Comparison of ENCODE assay signal across 38 cellular contexts in genomic region chr5:148214665-148215064, GRCh38. TPM values are rescaled to one million over a fixed set of nuclear protein-coding genes. Genes with fewer than 3 reads are reported as not detected.
"Had no signal": no experiment of that assay in that cellular context is flagged by ENCODE, and none has a peak within 500 bp of the region (broad histone marks: within the 10 kb centered on the region; RNA-seq: fewer than 3 reads in every experiment).

No MANE protein-coding gene starts in this region.

- ATAC-seq: activated CD4-positive, alpha-beta T cell treated with anti-CD3 and anti-CD28 coated beads for 36 hours; activated CD8-positive, alpha-beta memory T cell treated with anti-CD3 and anti-CD28 coated beads, Interleukin-2, amount 10 ng/mL, durations not matched to agents 7 days and 5 days; activated CD8-positive, alpha-beta T cell treated with anti-CD3 and anti-CD28 coated beads, Interleukin-2, amount 10 ng/mL, durations not matched to agents 7 days and 5 days; activated naive CD8-positive, alpha-beta T cell treated with anti-CD3 and anti-CD28 coated beads, Interleukin-2, amount 50 U/mL, for 24 hours; heart left ventricle; T-helper 17 cell had no signal

- DNase-seq: activated CD4-positive, alpha-beta memory T cell treated with anti-CD3 and anti-CD28 coated beads for 36 hours; activated CD4-positive, alpha-beta T cell treated with anti-CD3 and anti-CD28 coated beads for 36 hours; activated CD4-positive, alpha-beta T cell treated with anti-CD3 and anti-CD28 coated beads, Interleukin-2, amount 10 ng/mL, durations not matched to agents 24 days and 14 days; activated CD4-positive, CD25-positive, alpha-beta regulatory T cell; activated CD4-positive, CD25-positive, alpha-beta regulatory T cell treated with anti-CD3 and anti-CD28 coated beads, Interleukin-2, amount 50 U/mL, for 72 hours; activated CD8-positive, alpha-beta memory T cell treated with anti-CD3 and anti-CD28 coated beads, Interleukin-2, amount 10 ng/mL, durations not matched to agents 7 days and 5 days; activated CD8-positive, alpha-beta memory T cell treated with anti-CD3 and anti-CD28 coated beads, Interleukin-2, amount 50 U/mL, for 4 hours; activated CD8-positive, alpha-beta T cell treated with anti-CD3 and anti-CD28 coated beads, Interleukin-2, amount 10 ng/mL, durations not matched to agents 7 days and 5 days; activated effector memory CD4-positive, alpha-beta T cell treated with anti-CD3 and anti-CD28 coated beads, Interleukin-2, amount 50 U/mL, for 16 hours; activated naive CD4-positive, alpha-beta T cell treated with anti-CD3 and anti-CD28 coated beads for 36 hours; activated naive CD8-positive, alpha-beta T cell treated with anti-CD3 and anti-CD28 coated beads for 36 hours; activated naive CD8-positive, alpha-beta T cell treated with anti-CD3 and anti-CD28 coated beads, Interleukin-2, amount 50 U/mL, for 24 hours; activated T-cell treated with anti-CD3 and anti-CD28 coated beads, Interleukin-2, amount 50 U/mL, for 1 hour; activated T-cell treated with anti-CD3 and anti-CD28 coated beads, Interleukin-2, amount 50 U/mL, for 48 hours; amygdala; aorta; central memory CD4-positive, alpha-beta T cell; cerebellar nuclear complex; colonic mucosa; dorsolateral prefrontal cortex; effector memory CD4-positive, alpha-beta T cell; endodermal cell; erythroblast; foreskin keratinocyte; heart left ventricle; T-helper 1 cell; T-helper 17 cell; T1000 had no signal

- H3K36me3 ChIP-seq: adrenal gland, breast epithelium, cardiac muscle cell, colonic mucosa, esophagus muscularis mucosa, heart left ventricle had no signal

- H3K4me3 Mint-ChIP-seq: activated CD4-positive, alpha-beta memory T cell treated with anti-CD3 and anti-CD28 coated beads for 36 hours; activated CD4-positive, alpha-beta T cell treated with anti-CD3 and anti-CD28 coated beads for 36 hours; activated CD4-positive, alpha-beta T cell treated with anti-CD3 and anti-CD28 coated beads, Interleukin-2, amount 10 ng/mL, durations not matched to agents 24 days and 14 days; activated CD8-positive, alpha-beta memory T cell treated with anti-CD3 and anti-CD28 coated beads, Interleukin-2, amount 10 ng/mL, durations not matched to agents 7 days and 5 days; activated CD8-positive, alpha-beta T cell treated with anti-CD3 and anti-CD28 coated beads, Interleukin-2, amount 10 ng/mL, durations not matched to agents 7 days and 5 days; activated naive CD4-positive, alpha-beta T cell treated with anti-CD3 and anti-CD28 coated beads for 36 hours; activated naive CD4-positive, alpha-beta T cell treated with anti-CD3 and anti-CD28 coated beads, Interleukin-2, amount 50 U/mL, for 24 hours; activated naive CD8-positive, alpha-beta T cell treated with anti-CD3 and anti-CD28 coated beads for 36 hours; activated naive CD8-positive, alpha-beta T cell treated with anti-CD3 and anti-CD28 coated beads, Interleukin-2, amount 50 U/mL, for 24 hours; activated T-helper 1 cell treated with anti-CD3 and anti-CD28 coated beads, Interleukin-12 subunit alpha, Interleukin-12 subunit beta, Interleukin-2, Interleukin-4 antibody, amounts not matched to agents 30 ng/mL and 10 ng/mL and 1 ng/mL, durations not matched to agents 14 hours and 24 hours and 36 hours; brain; endodermal cell; T-helper 17 cell; T-helper 2 cell treated with Interferon-gamma antibody and Interleukin-4, amounts not matched to agents 5 μg/mL and 100 μg/mL, for 36 hours had no signal

- H3K27ac ChIP-seq: adrenal gland, breast epithelium, cardiac muscle cell, colonic mucosa, dorsolateral prefrontal cortex, esophagus muscularis mucosa, foreskin keratinocyte, heart left ventricle had no signal

- H3K27me3 Mint-ChIP-seq: activated CD4-positive, alpha-beta memory T cell treated with anti-CD3 and anti-CD28 coated beads for 36 hours; activated CD4-positive, alpha-beta T cell treated with anti-CD3 and anti-CD28 coated beads, Interleukin-2, amount 10 ng/mL, durations not matched to agents 24 days and 14 days; brain had no signal

- H3K4me1 Mint-ChIP-seq: activated CD4-positive, alpha-beta T cell treated with anti-CD3 and anti-CD28 coated beads for 36 hours; activated CD4-positive, alpha-beta T cell treated with anti-CD3 and anti-CD28 coated beads, Interleukin-2, amount 10 ng/mL, durations not matched to agents 24 days and 14 days; activated CD8-positive, alpha-beta memory T cell treated with anti-CD3 and anti-CD28 coated beads, Interleukin-2, amount 10 ng/mL, durations not matched to agents 7 days and 5 days; activated naive CD4-positive, alpha-beta T cell treated with anti-CD3 and anti-CD28 coated beads, Interleukin-2, amount 50 U/mL, for 24 hours; activated naive CD8-positive, alpha-beta T cell treated with anti-CD3 and anti-CD28 coated beads for 36 hours; activated naive CD8-positive, alpha-beta T cell treated with anti-CD3 and anti-CD28 coated beads, Interleukin-2, amount 50 U/mL, for 24 hours; brain; T-helper 17 cell had no signal

- H3K9me3 Mint-ChIP-seq: activated CD4-positive, alpha-beta T cell treated with anti-CD3 and anti-CD28 coated beads, Interleukin-2, amount 10 ng/mL, durations not matched to agents 24 days and 14 days; activated naive CD4-positive, alpha-beta T cell treated with anti-CD3 and anti-CD28 coated beads, Interleukin-2, amount 50 U/mL, for 24 hours; activated naive CD8-positive, alpha-beta T cell treated with anti-CD3 and anti-CD28 coated beads for 36 hours; activated T-helper 1 cell treated with anti-CD3 and anti-CD28 coated beads, Interleukin-12 subunit alpha, Interleukin-12 subunit beta, Interleukin-2, Interleukin-4 antibody, amounts not matched to agents 30 ng/mL and 10 ng/mL and 1 ng/mL, durations not matched to agents 14 hours and 24 hours and 36 hours; activated T-helper 2 cell treated with anti-CD3 and anti-CD28 coated beads, Interferon-gamma antibody, Interleukin-2, Interleukin-4, amounts not matched to agents 10 μg/mL and 5 μg/mL and 100 μg/mL, durations not matched to agents 14 hours and 24 hours and 36 hours; endodermal cell; T-helper 2 cell treated with Interferon-gamma antibody and Interleukin-4, amounts not matched to agents 5 μg/mL and 100 μg/mL, for 36 hours had no signal

- H3K9me3 ChIP-seq: adrenal gland, breast epithelium, colonic mucosa, esophagus muscularis mucosa, heart left ventricle had no signal

- H3K36me3 Mint-ChIP-seq: activated CD4-positive, alpha-beta memory T cell treated with anti-CD3 and anti-CD28 coated beads for 36 hours; activated CD8-positive, alpha-beta memory T cell treated with anti-CD3 and anti-CD28 coated beads, Interleukin-2, amount 10 ng/mL, durations not matched to agents 7 days and 5 days; activated naive CD4-positive, alpha-beta T cell treated with anti-CD3 and anti-CD28 coated beads, Interleukin-2, amount 50 U/mL, for 24 hours; activated naive CD8-positive, alpha-beta T cell treated with anti-CD3 and anti-CD28 coated beads for 36 hours; brain had no signal

- H3K27ac Mint-ChIP-seq: activated CD4-positive, alpha-beta memory T cell treated with anti-CD3 and anti-CD28 coated beads for 36 hours; activated CD4-positive, alpha-beta T cell treated with anti-CD3 and anti-CD28 coated beads for 36 hours; activated CD4-positive, alpha-beta T cell treated with anti-CD3 and anti-CD28 coated beads, Interleukin-2, amount 10 ng/mL, durations not matched to agents 24 days and 14 days; activated CD8-positive, alpha-beta memory T cell treated with anti-CD3 and anti-CD28 coated beads, Interleukin-2, amount 10 ng/mL, durations not matched to agents 7 days and 5 days; activated CD8-positive, alpha-beta T cell treated with anti-CD3 and anti-CD28 coated beads, Interleukin-2, amount 10 ng/mL, durations not matched to agents 7 days and 5 days; activated naive CD4-positive, alpha-beta T cell treated with anti-CD3 and anti-CD28 coated beads for 36 hours; activated naive CD4-positive, alpha-beta T cell treated with anti-CD3 and anti-CD28 coated beads, Interleukin-2, amount 50 U/mL, for 24 hours; activated naive CD8-positive, alpha-beta T cell treated with anti-CD3 and anti-CD28 coated beads for 36 hours; activated naive CD8-positive, alpha-beta T cell treated with anti-CD3 and anti-CD28 coated beads, Interleukin-2, amount 50 U/mL, for 24 hours; activated T-helper 1 cell treated with anti-CD3 and anti-CD28 coated beads, Interleukin-12 subunit alpha, Interleukin-12 subunit beta, Interleukin-2, Interleukin-4 antibody, amounts not matched to agents 30 ng/mL and 10 ng/mL and 1 ng/mL, durations not matched to agents 14 hours and 24 hours and 36 hours; activated T-helper 2 cell treated with anti-CD3 and anti-CD28 coated beads, Interferon-gamma antibody, Interleukin-2, Interleukin-4, amounts not matched to agents 10 μg/mL and 5 μg/mL and 100 μg/mL, durations not matched to agents 14 hours and 24 hours and 36 hours; brain; endodermal cell; T-helper 17 cell; T-helper 2 cell treated with Interferon-gamma antibody and Interleukin-4, amounts not matched to agents 5 μg/mL and 100 μg/mL, for 36 hours had no signal

- H3K4me1 ChIP-seq: adrenal gland, breast epithelium, colonic mucosa, esophagus muscularis mucosa, foreskin keratinocyte had no signal

- H3K27me3 ChIP-seq: adrenal gland, breast epithelium, cardiac muscle cell, colonic mucosa, dorsolateral prefrontal cortex, esophagus muscularis mucosa, foreskin keratinocyte, heart left ventricle had no signal

- H3K4me3 ChIP-seq: adrenal gland, breast epithelium, cardiac muscle cell, colonic mucosa, dorsolateral prefrontal cortex, esophagus muscularis mucosa, heart left ventricle had no signal

RNA-seq across cellular contexts. Expression of gene SPINK6, which starts 11.8 kb away (rescaled TPM):
- total RNA-seq: activated CD4-positive, alpha-beta memory T cell treated with anti-CD3 and anti-CD28 coated beads for 36 hours; activated CD4-positive, alpha-beta T cell treated with anti-CD3 and anti-CD28 coated beads for 36 hours; activated CD4-positive, alpha-beta T cell treated with anti-CD3 and anti-CD28 coated beads, Interleukin-2, amount 10 ng/mL, durations not matched to agents 24 days and 14 days; activated CD8-positive, alpha-beta memory T cell treated with anti-CD3 and anti-CD28 coated beads for 36 hours; activated CD8-positive, alpha-beta memory T cell treated with anti-CD3 and anti-CD28 coated beads, Interleukin-2, amount 10 ng/mL, durations not matched to agents 7 days and 5 days; activated CD8-positive, alpha-beta T cell treated with anti-CD3 and anti-CD28 coated beads, Interleukin-2, amount 10 ng/mL, durations not matched to agents 7 days and 5 days; activated naive CD4-positive, alpha-beta T cell treated with anti-CD3 and anti-CD28 coated beads for 36 hours; activated naive CD8-positive, alpha-beta T cell treated with anti-CD3 and anti-CD28 coated beads for 36 hours; activated T-helper 1 cell treated with anti-CD3 and anti-CD28 coated beads, Interleukin-12 subunit alpha, Interleukin-12 subunit beta, Interleukin-2, Interleukin-4 antibody, amounts not matched to agents 30 ng/mL and 10 ng/mL and 1 ng/mL, durations not matched to agents 14 hours and 24 hours and 36 hours; activated T-helper 2 cell treated with anti-CD3 and anti-CD28 coated beads, Interferon-gamma antibody, Interleukin-2, Interleukin-4, amounts not matched to agents 10 μg/mL and 5 μg/mL and 100 μg/mL, durations not matched to agents 14 hours and 24 hours and 36 hours; aorta; breast epithelium; cardiac muscle cell; dorsolateral prefrontal cortex; endodermal cell; esophagus muscularis mucosa; heart left ventricle; T-helper 17 cell had no signal

RNA-seq across cellular contexts. Expression of gene MARCOL, which starts 23.7 kb away (rescaled TPM):
- total RNA-seq: activated CD4-positive, alpha-beta memory T cell treated with anti-CD3 and anti-CD28 coated beads for 36 hours; activated CD4-positive, alpha-beta T cell treated with anti-CD3 and anti-CD28 coated beads for 36 hours; activated CD4-positive, alpha-beta T cell treated with anti-CD3 and anti-CD28 coated beads, Interleukin-2, amount 10 ng/mL, durations not matched to agents 24 days and 14 days; activated CD8-positive, alpha-beta memory T cell treated with anti-CD3 and anti-CD28 coated beads for 36 hours; activated CD8-positive, alpha-beta memory T cell treated with anti-CD3 and anti-CD28 coated beads, Interleukin-2, amount 10 ng/mL, durations not matched to agents 7 days and 5 days; activated CD8-positive, alpha-beta T cell treated with anti-CD3 and anti-CD28 coated beads, Interleukin-2, amount 10 ng/mL, durations not matched to agents 7 days and 5 days; activated naive CD4-positive, alpha-beta T cell treated with anti-CD3 and anti-CD28 coated beads for 36 hours; activated naive CD8-positive, alpha-beta T cell treated with anti-CD3 and anti-CD28 coated beads for 36 hours; activated T-helper 1 cell treated with anti-CD3 and anti-CD28 coated beads, Interleukin-12 subunit alpha, Interleukin-12 subunit beta, Interleukin-2, Interleukin-4 antibody, amounts not matched to agents 30 ng/mL and 10 ng/mL and 1 ng/mL, durations not matched to agents 14 hours and 24 hours and 36 hours; activated T-helper 2 cell treated with anti-CD3 and anti-CD28 coated beads, Interferon-gamma antibody, Interleukin-2, Interleukin-4, amounts not matched to agents 10 μg/mL and 5 μg/mL and 100 μg/mL, durations not matched to agents 14 hours and 24 hours and 36 hours; adrenal gland; aorta; breast epithelium; cardiac muscle cell; dorsolateral prefrontal cortex; endodermal cell; esophagus muscularis mucosa; foreskin keratinocyte; heart left ventricle; T-helper 17 cell had no signal

RNA-seq across cellular contexts. Expression of gene SPINK14, which starts 46.3 kb away (rescaled TPM):
- total RNA-seq: activated CD4-positive, alpha-beta memory T cell treated with anti-CD3 and anti-CD28 coated beads for 36 hours; activated CD4-positive, alpha-beta T cell treated with anti-CD3 and anti-CD28 coated beads for 36 hours; activated CD4-positive, alpha-beta T cell treated with anti-CD3 and anti-CD28 coated beads, Interleukin-2, amount 10 ng/mL, durations not matched to agents 24 days and 14 days; activated CD8-positive, alpha-beta memory T cell treated with anti-CD3 and anti-CD28 coated beads for 36 hours; activated CD8-positive, alpha-beta memory T cell treated with anti-CD3 and anti-CD28 coated beads, Interleukin-2, amount 10 ng/mL, durations not matched to agents 7 days and 5 days; activated CD8-positive, alpha-beta T cell treated with anti-CD3 and anti-CD28 coated beads, Interleukin-2, amount 10 ng/mL, durations not matched to agents 7 days and 5 days; activated naive CD4-positive, alpha-beta T cell treated with anti-CD3 and anti-CD28 coated beads for 36 hours; activated naive CD8-positive, alpha-beta T cell treated with anti-CD3 and anti-CD28 coated beads for 36 hours; activated T-helper 1 cell treated with anti-CD3 and anti-CD28 coated beads, Interleukin-12 subunit alpha, Interleukin-12 subunit beta, Interleukin-2, Interleukin-4 antibody, amounts not matched to agents 30 ng/mL and 10 ng/mL and 1 ng/mL, durations not matched to agents 14 hours and 24 hours and 36 hours; activated T-helper 2 cell treated with anti-CD3 and anti-CD28 coated beads, Interferon-gamma antibody, Interleukin-2, Interleukin-4, amounts not matched to agents 10 μg/mL and 5 μg/mL and 100 μg/mL, durations not matched to agents 14 hours and 24 hours and 36 hours; adrenal gland; aorta; breast epithelium; cardiac muscle cell; colonic mucosa; dorsolateral prefrontal cortex; endodermal cell; esophagus muscularis mucosa; foreskin keratinocyte; heart left ventricle; T-helper 17 cell had no signal

RNA-seq across cellular contexts. Expression of gene SPINK13, which starts 53.9 kb away (rescaled TPM):
- total RNA-seq: activated CD4-positive, alpha-beta memory T cell treated with anti-CD3 and anti-CD28 coated beads for 36 hours; activated CD4-positive, alpha-beta T cell treated with anti-CD3 and anti-CD28 coated beads for 36 hours; activated CD4-positive, alpha-beta T cell treated with anti-CD3 and anti-CD28 coated beads, Interleukin-2, amount 10 ng/mL, durations not matched to agents 24 days and 14 days; activated CD8-positive, alpha-beta memory T cell treated with anti-CD3 and anti-CD28 coated beads for 36 hours; activated CD8-positive, alpha-beta memory T cell treated with anti-CD3 and anti-CD28 coated beads, Interleukin-2, amount 10 ng/mL, durations not matched to agents 7 days and 5 days; activated CD8-positive, alpha-beta T cell treated with anti-CD3 and anti-CD28 coated beads, Interleukin-2, amount 10 ng/mL, durations not matched to agents 7 days and 5 days; activated naive CD4-positive, alpha-beta T cell treated with anti-CD3 and anti-CD28 coated beads for 36 hours; activated naive CD8-positive, alpha-beta T cell treated with anti-CD3 and anti-CD28 coated beads for 36 hours; activated T-helper 1 cell treated with anti-CD3 and anti-CD28 coated beads, Interleukin-12 subunit alpha, Interleukin-12 subunit beta, Interleukin-2, Interleukin-4 antibody, amounts not matched to agents 30 ng/mL and 10 ng/mL and 1 ng/mL, durations not matched to agents 14 hours and 24 hours and 36 hours; activated T-helper 2 cell treated with anti-CD3 and anti-CD28 coated beads, Interferon-gamma antibody, Interleukin-2, Interleukin-4, amounts not matched to agents 10 μg/mL and 5 μg/mL and 100 μg/mL, durations not matched to agents 14 hours and 24 hours and 36 hours; aorta; cardiac muscle cell; dorsolateral prefrontal cortex; endodermal cell; esophagus muscularis mucosa; foreskin keratinocyte; heart left ventricle; T-helper 17 cell had no signal
